In genomic region chr16:56201030-56201429, GRCh38 we compare ENCODE assay signal across 28 cellular contexts. TPM values are rescaled to one million over a fixed set of nuclear protein-coding genes. Genes with fewer than 3 reads are reported as not detected.
"Had no signal": no experiment of that assay in that cellular context is flagged by ENCODE, and none has a peak within 500 bp of the region (broad histone marks: within the 10 kb centered on the region; RNA-seq: fewer than 3 reads in every experiment).

No MANE protein-coding gene starts in this region.

- H3K27ac ChIP-seq: gastrocnemius medialis, hepatocyte, ovary, psoas muscle, suprapubic skin, upper lobe of right lung, vagina had no signal

- H3K9me3 Mint-ChIP-seq: effector memory CD8-positive, alpha-beta T cell; memory B cell; natural killer cell; stimulated activated naive CD8-positive, alpha-beta T cell treated with anti-CD3 and anti-CD28 coated beads, Interleukin-15, amount 100 ng/mL, for 72 hours had no signal

- H3K4me1 Mint-ChIP-seq: natural killer cell; stimulated activated naive CD8-positive, alpha-beta T cell treated with anti-CD3 and anti-CD28 coated beads, Interleukin-15, amount 100 ng/mL, for 72 hours had no signal

- H3K27me3 Mint-ChIP-seq: effector memory CD8-positive, alpha-beta T cell had no signal

- H3K36me3 ChIP-seq: gastrocnemius medialis, ovary, suprapubic skin, transverse colon, upper lobe of right lung, vagina had no signal

- H2AFZ ChIP-seq: hepatocyte had no signal

- H3K4me1 ChIP-seq: gastrocnemius medialis, psoas muscle, upper lobe of right lung, vagina had no signal

- H3K27ac Mint-ChIP-seq: effector memory CD8-positive, alpha-beta T cell; memory B cell; natural killer cell; stimulated activated naive CD8-positive, alpha-beta T cell treated with anti-CD3 and anti-CD28 coated beads, Interleukin-15, amount 100 ng/mL, for 72 hours had no signal

- H3K27me3 ChIP-seq: gastrocnemius medialis, ovary, vagina had no signal

- H3K4me2 ChIP-seq: hepatocyte, smooth muscle cell had no signal

- H3K4me3 ChIP-seq: gastrocnemius medialis, hepatocyte, lung, ovary, psoas muscle, smooth muscle cell, suprapubic skin, transverse colon, upper lobe of right lung, vagina had no signal

- H3K79me2 ChIP-seq: hepatocyte had no signal

- ATAC-seq: effector memory CD8-positive, alpha-beta T cell; gastrocnemius medialis; natural killer cell; psoas muscle; sciatic nerve; stimulated activated naive CD8-positive, alpha-beta T cell treated with anti-CD3 and anti-CD28 coated beads, Interleukin-15, amount 100 ng/mL, for 72 hours; upper lobe of right lung had no signal

- DNase-seq: cortex of kidney; effector memory CD8-positive, alpha-beta T cell; erythroblast; foreskin fibroblast; gastrocnemius medialis; kidney; natural killer cell; occipital lobe; ovary; posterior cingulate gyrus; psoas muscle; stimulated activated CD4-positive, alpha-beta T cell treated with anti-CD3 and anti-CD28 coated beads, Interleukin-12 subunit alpha, Interleukin-12 subunit beta, amount 100 ng/mL, for 4 hours; stimulated activated CD4-positive, alpha-beta T cell treated with anti-CD3 and anti-CD28 coated beads, Interleukin-1b, Interleukin-23, amount 100 ng/mL, for 48 hours; stimulated activated CD4-positive, alpha-beta T cell treated with anti-CD3 and anti-CD28 coated beads, Interleukin-4, amount 100 ng/mL, for 1 hour; stimulated activated CD8-positive, alpha-beta memory T cell treated with anti-CD3 and anti-CD28 coated beads, Interleukin-4, amount 100 ng/mL, for 48 hours; stimulated activated naive CD4-positive, alpha-beta T cell; stimulated activated naive CD8-positive, alpha-beta T cell treated with anti-CD3 and anti-CD28 coated beads, Interleukin-15, amount 100 ng/mL, for 72 hours; transverse colon; upper lobe of right lung had no signal

- H3K4me3 Mint-ChIP-seq: memory B cell; natural killer cell; stimulated activated naive CD8-positive, alpha-beta T cell treated with anti-CD3 and anti-CD28 coated beads, Interleukin-15, amount 100 ng/mL, for 72 hours had no signal

- H3K9me3 ChIP-seq: gastrocnemius medialis, ovary, psoas muscle, suprapubic skin, transverse colon, upper lobe of right lung, vagina had no signal

- H3K36me3 Mint-ChIP-seq: memory B cell, natural killer cell had no signal

RNA-seq across cellular contexts. Expression of gene GNAO1, which starts 9.7 kb away (rescaled TPM):
- total RNA-seq: dermis microvascular lymphatic vessel endothelial cell, glomerular endothelial cell had no signal
